Comparison of ENCODE assay signal across 14 cellular contexts in genomic region chr13:42056146-42056545, GRCh38.
"Had no signal": no experiment of that assay in that cellular context is flagged by ENCODE, and none has a peak within 500 bp of the region (broad histone marks: within the 10 kb centered on the region; RNA-seq: fewer than 3 reads in every experiment).

No MANE protein-coding gene starts in this region.

- H3K9me3 ChIP-seq: body of pancreas, lower lobe of right lung, neutrophil, transverse colon had no signal

- ATAC-seq: activated T-helper 17 cell treated with anti-CD3 and anti-CD28 coated beads, Interleukin-2, amount 50 U/mL, for 72 hours; body of pancreas; lower lobe of right lung; naive thymus-derived CD4-positive, alpha-beta T cell had no signal

- H3K4me1 ChIP-seq: body of pancreas, lower lobe of right lung had no signal

- H3K4me3 ChIP-seq: body of pancreas, lower lobe of right lung, skin epidermis, transverse colon had no signal

- H3K27me3 ChIP-seq: body of pancreas, transverse colon had no signal

- DNase-seq: activated CD4-positive, alpha-beta memory T cell treated with anti-CD3 and anti-CD28 coated beads for 36 hours; amniotic stem cell; body of pancreas; cerebellar nuclear complex; dermis blood vessel endothelial cell; erythroblast; lower lobe of right lung; naive thymus-derived CD4-positive, alpha-beta T cell; retina; SW 1271; transverse colon had no signal

- H3K27ac ChIP-seq: body of pancreas, lower lobe of right lung, neutrophil, transverse colon had no signal

- H3K36me3 ChIP-seq: lower lobe of right lung, neutrophil, transverse colon had no signal
